Comparison of ENCODE assay signal across 20 cellular contexts in genomic region chr7:95933618-95934017, GRCh38.
DNase-seq lines count a peak whose midpoint lies in the region; ATAC-seq and TF ChIP-seq lines count a peak whose summit lies in the region.
"Had no signal": no experiment of that assay in that cellular context is flagged by ENCODE, and none has a peak within 500 bp of the region (broad histone marks: within the 10 kb centered on the region; RNA-seq: fewer than 3 reads in every experiment).

No MANE protein-coding gene starts in this region.

- RAD21 ChIA-PET in HCT116 (lab: Charles Lee; ENCODE audit: low non-redundant PET in 1 of 2, low total read pairs in 2 of 2, uncharacterized antibody in 2 of 2, unreplicated experiment in 2 of 2), result no interaction called here

- DNase-seq in HCT116 (ENCODE audit: low read depth, low spot score), result no peak
- peak; percentile 91 for DNase-seq in NCI-H146 treated with DMSO at 0.1 percent for 48 hours (lab: John Stamatoyannopoulos, UW; ENCODE audit: unreplicated experiment)
- peak; percentile 36 for DNase-seq in NCI-H510A (lab: John Stamatoyannopoulos, UW)
- peak; percentile 68 for DNase-seq in myocyte (ENCODE audit: low read depth)
- DNase-seq in osteoblast (ENCODE audit: insufficient read length, low spot score, missing footprints), result no peak
- DNase-seq in left colon, result no peak
- DNase-seq: activated CD4-positive, alpha-beta T cell treated with anti-CD3 and anti-CD28 coated beads, Interleukin-2, amount 50 U/mL, for 4 hours; activated naive CD4-positive, alpha-beta T cell treated with anti-CD3 and anti-CD28 coated beads for 36 hours; activated T-cell treated with anti-CD3 and anti-CD28 coated beads for 4 hours; anterior cingulate cortex; effector CD8-positive, alpha-beta T cell; esophagus squamous epithelium; KBM-7; naive thymus-derived CD4-positive, alpha-beta T cell; ovary; substantia nigra; T-helper 1 cell had no signal

- no peak for TF ChIP-seq POLR2A in HCT116 (IDR thresholded peaks at IDR 0.05; ENCODE audit: borderline replicate concordance, extremely low read depth, insufficient read depth, insufficient read length)

- H3K27me3 ChIP-seq in HCT116 (ENCODE audit: insufficient read depth, low read length) (peaks cover 41% of the 10 kb centered on the region), osteoblast (ENCODE audit: insufficient read depth, low read length) (no peaks in the 10 kb centered on the region)
- H3K27me3 ChIP-seq: esophagus squamous epithelium, ovary had no signal

- H3K9me3 ChIP-seq in HCT116 (ENCODE audit: control insufficient read depth in 1 of 2, insufficient read depth in 1 of 2, low read depth in 1 of 2, low read length in 2 of 2), result no peaks in the 10 kb centered on the region
- no peaks in the 10 kb centered on the region for H3K9me3 ChIP-seq in osteoblast (ENCODE audit: low read depth, low read length)
- H3K9me3 ChIP-seq: esophagus squamous epithelium, ovary had no signal

- no peaks in the 10 kb centered on the region for H3K9me2 ChIP-seq in HCT116 (ENCODE audit: insufficient read depth)

- CTCF ChIA-PET in HCT116 (lab: Charles Lee), result no interaction called here

- no peak overlapping the region for H3K4me2 ChIP-seq in HCT116 (ENCODE audit: low read length)
- H3K4me2 ChIP-seq in osteoblast (ENCODE audit: insufficient read depth, low read length), result no peak overlapping the region

- H3K79me2 ChIP-seq in HCT116 (ENCODE audit: insufficient read depth, low read length) (no peaks in the 10 kb centered on the region), osteoblast (ENCODE audit: insufficient read depth, low read length) (no peaks in the 10 kb centered on the region)

- H3K36me3 ChIP-seq in HCT116 (ENCODE audit: control insufficient read depth in 1 of 2, insufficient read depth in 2 of 2, low read length in 2 of 2) (no peaks in the 10 kb centered on the region), osteoblast (ENCODE audit: insufficient read depth, low read length) (no peaks in the 10 kb centered on the region)
- H3K36me3 ChIP-seq: esophagus squamous epithelium, ovary had no signal

- H3K4me1 ChIP-seq in HCT116 (ENCODE audit: control insufficient read depth in 1 of 2, insufficient read depth in 2 of 2, low read length in 2 of 2) (no peaks in the 10 kb centered on the region), osteoblast (ENCODE audit: insufficient read depth, low read length) (no peaks in the 10 kb centered on the region)
- H3K4me1 ChIP-seq: esophagus squamous epithelium had no signal

- H2AFZ ChIP-seq in HCT116 (ENCODE audit: low read depth, low read length, poor library complexity, severe bottlenecking), result no peak overlapping the region
- no peak overlapping the region for H2AFZ ChIP-seq in osteoblast (ENCODE audit: low read length)

- no peak for TF ChIP-seq CTCF in HCT116 (IDR thresholded peaks at IDR 0.05 in 2 of 3, conservative IDR thresholded peaks at IDR 0.05 in 1 of 3; ENCODE audit: borderline replicate concordance in 1 of 3, insufficient read depth in 1 of 3, low read depth in 2 of 3, low read length in 2 of 3)
- no peak for TF ChIP-seq CTCF in osteoblast (IDR thresholded peaks at IDR 0.05; ENCODE audit: extremely low read depth, low read depth, low read length)

- no peak overlapping the region for H3K9ac ChIP-seq in HCT116 (ENCODE audit: low read length)

- BruUV-seq in HCT116 (replicated peaks; lab: Mats Ljungman, UMichigan), result no TSS peak

- H3K4me3 ChIP-seq in HCT116 (replicated peaks in 1 of 2; ENCODE audit: low read depth in 1 of 2, low read length in 2 of 2) (no peak overlapping the region), osteoblast (ENCODE audit: insufficient read depth, low read length) (no peak overlapping the region)
- H3K4me3 ChIP-seq: esophagus squamous epithelium, lung, ovary had no signal

- no peak for TF ChIP-seq RAD21 in HCT116 (IDR thresholded peaks at IDR 0.05; ENCODE audit: low read depth)

- intact Hi-C loops in HCT116 (cut with micrococcal nuclease), result no loop called here
- intact Hi-C loops in left colon (cut with DNase I, micrococcal nuclease), result no loop called here

- H3K27ac ChIP-seq in HCT116 (ENCODE audit: low read depth, low read length), result no peak overlapping the region
- no peak overlapping the region for H3K27ac ChIP-seq in osteoblast (ENCODE audit: low read depth, low read length)
- H3K27ac ChIP-seq: esophagus squamous epithelium, ovary, RWPE1 had no signal

- ATAC-seq in HCT116 (no peak), HG02870 (IDR thresholded peaks at IDR 0.05; ENCODE audit: unreplicated experiment) (no peak), left colon (no peak)
- ATAC-seq: naive thymus-derived CD4-positive, alpha-beta T cell had no signal

- H4K20me1 ChIP-seq in HCT116 (ENCODE audit: insufficient read depth) (no peaks in the 10 kb centered on the region), osteoblast (ENCODE audit: insufficient read depth, low read length) (no peaks in the 10 kb centered on the region)

- POLR2A ChIA-PET in HCT116 (lab: Charles Lee), result no interaction called here

TF ChIP-seq in HCT116, 20 proteins besides CTCF, POLR2A, EP300 and RAD21:
- TF ChIP-seq CBX3 (IDR thresholded peaks at IDR 0.05; ENCODE audit: low read depth) (no peak), EZH2phosphoT487 (IDR thresholded peaks at IDR 0.05; ENCODE audit: borderline replicate concordance) (0 out of 2 replicates have a peak, but pooled peaks have one; percentile 65), ATF3 (IDR thresholded peaks at IDR 0.05) (no peak), REST (IDR thresholded peaks at IDR 0.05; ENCODE audit: low read depth) (no peak)

Comparison
In these comparisons a context has a peak if more than half of its experiments do, and no peak if none do; other contexts are left out.
1. DNase-seq: peak in NCI-H146 treated with DMSO at 0.1 percent for 48 hours (single experiment), NCI-H510A (single experiment) and myocyte (single experiment); none in HCT116 (single experiment), osteoblast (single experiment) and left colon (0 of 2).